28 cellular contexts compared by ENCODE assay signal in the genomic region with DNA sequence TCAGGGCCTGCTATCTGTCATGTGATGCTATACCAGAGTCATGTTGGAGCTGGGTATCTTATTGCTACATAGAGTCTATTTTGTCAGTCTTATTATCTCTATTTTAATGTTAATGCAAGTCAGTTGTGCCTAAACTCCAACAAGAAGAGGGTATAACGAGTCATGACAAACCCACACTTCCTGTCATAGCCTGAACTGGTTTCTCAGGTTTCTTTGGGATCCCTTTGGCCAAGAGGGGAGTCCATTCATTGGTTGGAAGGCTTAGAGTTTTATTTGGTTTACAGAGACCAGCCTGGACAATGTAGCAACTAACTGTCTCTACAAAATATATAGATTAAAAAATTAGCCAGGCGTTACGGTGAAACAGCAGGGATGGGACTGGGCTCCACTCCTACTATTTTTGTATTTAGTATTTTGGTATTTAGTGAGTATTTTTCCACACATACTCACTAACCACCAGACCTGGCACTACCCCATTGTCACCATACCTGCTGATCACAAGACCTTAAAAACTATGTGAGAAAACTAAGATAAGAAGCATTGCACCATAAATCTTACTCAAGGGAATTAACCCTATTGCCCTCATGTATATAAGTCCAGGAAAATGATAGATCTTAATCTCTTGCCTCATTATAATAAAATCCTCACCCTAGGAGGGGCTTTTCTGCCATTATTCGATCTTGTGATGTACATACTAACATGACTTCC.
A peak's percentile ranks its signal among the peaks of the same experiment; 100 is the strongest.
DNase-seq lines count a peak whose midpoint lies in the region; ATAC-seq, FAIRE-seq and TF ChIP-seq lines count a peak whose summit lies in the region.
"Had no signal": no experiment of that assay in that cellular context is flagged by ENCODE, and none has a peak within 500 bp of the region (broad histone marks: within the 10 kb centered on the region; RNA-seq: fewer than 3 reads in every experiment).

No MANE protein-coding gene starts in this region.

- H3K27me3 ChIP-seq in keratinocyte (ENCODE audit: control insufficient read depth, extremely low read depth, insufficient read depth, low read length) (no peaks in the 10 kb centered on the region), upper lobe of left lung (no peaks in the 10 kb centered on the region)
- H3K27me3 ChIP-seq: BLaER1 treated with 17β-estradiol and CSF1 and Interleukin-3, amounts not matched to agents 10 nM and 100 nM had no signal

- H3K4me2 ChIP-seq in keratinocyte (ENCODE audit: control insufficient read depth, extremely low read depth, insufficient read depth, low read depth, low read length) = peak overlapping the region; percentile 17
- H3K4me2 ChIP-seq: BLaER1 treated with 17β-estradiol and CSF1 and Interleukin-3, amounts not matched to agents 10 nM and 100 nM had no signal

- no peak for ATAC-seq in upper lobe of left lung (ENCODE audit: low FRiP score in 2 of 2)
- ATAC-seq: CD8-positive, alpha-beta T cell; HepG2 had no signal

- TF ChIP-seq EP300 in upper lobe of left lung (IDR thresholded peaks at IDR 0.05) = no peak

- H3K79me2 ChIP-seq in keratinocyte (ENCODE audit: control insufficient read depth, insufficient read depth, low read length) = no peaks in the 10 kb centered on the region

- no peak overlapping the region for H3K9ac ChIP-seq in keratinocyte (ENCODE audit: control insufficient read depth, extremely low read depth, insufficient read depth, low read length)
- H3K9ac ChIP-seq: BLaER1 treated with 17β-estradiol and CSF1 and Interleukin-3, amounts not matched to agents 10 nM and 100 nM had no signal

- WGBS in upper lobe of left lung, 2 donors = 72 to 79% methylated on average over 4 of the region's 4 CpGs

- no peak overlapping the region for H2AFZ ChIP-seq in keratinocyte (ENCODE audit: control insufficient read depth, low read length)

- dilution Hi-C loops in keratinocyte (cut with MboI; ENCODE audit: extremely low pct_ligation_motif_present, low sequenced_read_pairs) = no loop called here

- H3K9me1 ChIP-seq in keratinocyte (ENCODE audit: control insufficient read depth, extremely low read depth, insufficient read depth, low read length) = no peaks in the 10 kb centered on the region

- no peak for TF ChIP-seq POLR2A in upper lobe of left lung (IDR thresholded peaks at IDR 0.05)

- DNase-seq in ELF-1 (ENCODE audit: low read depth, low spot score) = peak; percentile 5
- DNase-seq in epithelial cell of esophagus (ENCODE audit: low read depth) = peak; percentile 60
- no peak for DNase-seq in keratinocyte (ENCODE audit: low read depth, low spot score)
- DNase-seq in retinal pigment epithelial cell (ENCODE audit: low read depth) = peak; percentile 95
- DNase-seq in DMS153 (lab: John Stamatoyannopoulos, UW) = no peak
- DNase-seq in COLO829 (ENCODE audit: low spot score) = no peak
- DNase-seq in upper lobe of left lung = no peak
- DNase-seq: ACHN; CD8-positive, alpha-beta T cell; DND-41; H9; HFFc6; KBM-7; NCI-H1092; NCI-H146; NCI-H2029; NCI-H2171; NCI-H345; NCI-H524; NCI-H774; NK-92 treated with Interleukin-12 subunit alpha and Interleukin-12 subunit beta, amount 100 ng/mL, for 24 hours; SHP77 treated with DMSO at 0.1 percent for 48 hours had no signal

- H4K20me1 ChIP-seq in keratinocyte (ENCODE audit: control insufficient read depth, extremely low read depth, insufficient read depth, low read length) = no peaks in the 10 kb centered on the region
- H4K20me1 ChIP-seq: BLaER1 treated with 17β-estradiol and CSF1 and Interleukin-3, amounts not matched to agents 10 nM and 100 nM had no signal

- no peak for FAIRE-seq in keratinocyte (lab: Jason Lieb, UNC)
- FAIRE-seq: GM12891, HepG2 had no signal

- no peaks in the 10 kb centered on the region for H3K9me3 ChIP-seq in keratinocyte (ENCODE audit: control insufficient read depth, low read depth, low read length)
- peaks cover 0 to 14% (median 0%) of the 10 kb centered on the region in 4 donors for H3K9me3 ChIP-seq in upper lobe of left lung

- TF ChIP-seq CTCF in epithelial cell of esophagus (IDR thresholded peaks at IDR 0.05; ENCODE audit: insufficient read depth, low read depth, low read length, missing control alignments) (no peak), keratinocyte (optimal IDR thresholded peaks at IDR 0.05 in 1 of 3, IDR thresholded peaks at IDR 0.05 in 1 of 3, conservative IDR thresholded peaks at IDR 0.05 in 1 of 3; ENCODE audit: extremely low read depth in 1 of 3, insufficient read depth in 2 of 3, low read length in 3 of 3) (no peak), retinal pigment epithelial cell (conservative IDR thresholded peaks at IDR 0.05; ENCODE audit: low read depth, low read length) (no peak), upper lobe of left lung (IDR thresholded peaks at IDR 0.05) (no peak)

- no peaks in the 10 kb centered on the region for H3K36me3 ChIP-seq in keratinocyte (ENCODE audit: control insufficient read depth in 2 of 2, extremely low read depth in 1 of 2, insufficient read depth in 2 of 2, low read length in 2 of 2)
- H3K36me3 ChIP-seq in upper lobe of left lung = no peaks in the 10 kb centered on the region
- H3K36me3 ChIP-seq: BLaER1 treated with 17β-estradiol and CSF1 and Interleukin-3, amounts not matched to agents 10 nM and 100 nM had no signal

- peaks cover 9% of the 10 kb centered on the region for H3K4me1 ChIP-seq in keratinocyte (ENCODE audit: control insufficient read depth, extremely low read depth, insufficient read depth, low read length)
- no peaks in the 10 kb centered on the region for H3K4me1 ChIP-seq in upper lobe of left lung

- H3K27ac ChIP-seq in keratinocyte (ENCODE audit: control insufficient read depth, insufficient read depth, low read length) (no peak overlapping the region), upper lobe of left lung (no peak overlapping the region)
- H3K27ac ChIP-seq: BLaER1 treated with 17β-estradiol and CSF1 and Interleukin-3, amounts not matched to agents 10 nM and 100 nM; HL-60; RWPE1; SK-N-MC had no signal

- no peak overlapping the region for H3K4me3 ChIP-seq in epithelial cell of esophagus (ENCODE audit: low read length)
- no peak overlapping the region for H3K4me3 ChIP-seq in keratinocyte (ENCODE audit: control insufficient read depth in 2 of 3, extremely low read depth in 1 of 3, insufficient read depth in 2 of 3, low read depth in 1 of 3, low read length in 3 of 3)
- H3K4me3 ChIP-seq in retinal pigment epithelial cell (ENCODE audit: low read length) = no peak overlapping the region
- no peak overlapping the region for H3K4me3 ChIP-seq in upper lobe of left lung
- H3K4me3 ChIP-seq: BLaER1 treated with 17β-estradiol and CSF1 and Interleukin-3, amounts not matched to agents 10 nM and 100 nM; SK-N-MC had no signal

Comparison
In these comparisons a context has a peak if more than half of its experiments do, and no peak if none do; other contexts are left out.
1. DNase-seq: peak in ELF-1 (single experiment), epithelial cell of esophagus (single experiment) and retinal pigment epithelial cell (single experiment); none in keratinocyte (single experiment), DMS153 (single experiment), COLO829 (single experiment) and upper lobe of left lung (0 of 2).